7 cellular contexts compared by ENCODE assay signal in the genomic region with DNA sequence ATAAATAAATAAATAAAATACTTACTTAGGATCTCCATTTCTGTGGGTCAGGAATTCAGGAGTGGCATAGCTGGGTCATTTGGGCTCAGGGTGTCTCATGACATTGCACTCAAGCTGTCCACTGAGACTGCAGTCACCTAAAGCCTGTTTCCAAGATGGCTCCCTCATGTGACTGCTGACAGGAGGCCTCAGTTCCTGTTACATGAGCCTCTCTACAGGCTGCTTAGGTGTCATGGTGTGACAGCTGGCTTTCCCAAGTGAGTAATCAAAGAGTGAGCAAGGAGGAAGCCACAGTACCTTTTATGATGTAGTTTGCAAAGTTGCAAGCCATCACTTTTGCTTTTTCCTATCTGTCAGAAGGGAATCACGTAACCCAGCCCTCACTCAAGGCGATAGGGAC. TPM values are rescaled to one million over a fixed set of nuclear protein-coding genes. Genes with fewer than 3 reads are reported as not detected.
A peak's percentile ranks its signal among the peaks of the same experiment; 100 is the strongest.
DNase-seq lines count a peak whose midpoint lies in the region; ATAC-seq and TF ChIP-seq lines count a peak whose summit lies in the region.
"Not testable (repeated sequence)": the region's sequence is repeated elsewhere in the genome, so short reads cannot be mapped to it uniquely, and the experiment has no call there.

No MANE protein-coding gene starts in this region.

- not testable (repeated sequence) for TF ChIP-seq POLR2A in gastrocnemius medialis (IDR thresholded peaks at IDR 0.05)

- not testable (repeated sequence) for DNase-seq in CD4-positive, alpha-beta T cell; activated CD8-positive, alpha-beta T cell treated with anti-CD3 and anti-CD28 coated beads for 36 hours; activated naive CD4-positive, alpha-beta T cell treated with anti-CD3 and anti-CD28 coated beads, Interleukin-2, amount 50 U/mL, for 72 hours (ENCODE audit: low spot score in 2 of 2); epithelial cell of prostate (ENCODE audit: low read depth, low spot score); mucosa of descending colon; gastrocnemius medialis

- not testable (repeated sequence) for H3K27ac ChIP-seq in CD4-positive, alpha-beta T cell (ENCODE audit: low read depth, low read length); gastrocnemius medialis
- H3K27ac ChIP-seq in VCaP (peak overlapping the region; percentile 98; the same call in 1 of the 2 replicates), epithelial cell of prostate (peak overlapping the region; percentile 40)

- H3K27ac Mint-ChIP-seq in CD4-positive, alpha-beta T cell; activated CD8-positive, alpha-beta T cell treated with anti-CD3 and anti-CD28 coated beads for 36 hours; activated naive CD4-positive, alpha-beta T cell treated with anti-CD3 and anti-CD28 coated beads, Interleukin-2, amount 50 U/mL, for 72 hours: not testable (repeated sequence)

- H3K9me3 Mint-ChIP-seq in CD4-positive, alpha-beta T cell; activated CD8-positive, alpha-beta T cell treated with anti-CD3 and anti-CD28 coated beads for 36 hours; activated naive CD4-positive, alpha-beta T cell treated with anti-CD3 and anti-CD28 coated beads, Interleukin-2, amount 50 U/mL, for 72 hours: not testable (repeated sequence)

- ATAC-seq in CD4-positive, alpha-beta T cell (ENCODE audit: poor library complexity), result peak; percentile 39
- ATAC-seq in activated CD8-positive, alpha-beta T cell treated with anti-CD3 and anti-CD28 coated beads for 36 hours, result peak; percentile 91
- ATAC-seq in activated naive CD4-positive, alpha-beta T cell treated with anti-CD3 and anti-CD28 coated beads, Interleukin-2, amount 50 U/mL, for 72 hours, result peak; percentile 91 to 99
- ATAC-seq in mucosa of descending colon, result peak; percentile 45
- ATAC-seq in gastrocnemius medialis, result peak; percentile 19 to 44

- H3K27me3 Mint-ChIP-seq in CD4-positive, alpha-beta T cell; activated CD8-positive, alpha-beta T cell treated with anti-CD3 and anti-CD28 coated beads for 36 hours: not testable (repeated sequence)

- not testable (repeated sequence) for H3K36me3 Mint-ChIP-seq in CD4-positive, alpha-beta T cell (ENCODE audit: low read depth); activated CD8-positive, alpha-beta T cell treated with anti-CD3 and anti-CD28 coated beads for 36 hours (ENCODE audit: low read depth); activated naive CD4-positive, alpha-beta T cell treated with anti-CD3 and anti-CD28 coated beads, Interleukin-2, amount 50 U/mL, for 72 hours

- CTCF ChIA-PET in CD4-positive, alpha-beta T cell (lab: Charles Lee); activated CD8-positive, alpha-beta T cell treated with anti-CD3 and anti-CD28 coated beads for 36 hours (lab: Charles Lee): not testable (repeated sequence)

- in situ Hi-C loops in gastrocnemius medialis (cut with MboI; ENCODE audit: low sequenced_read_pairs in 4 of 4), result not testable (repeated sequence)

- not testable (repeated sequence) for H3K36me3 ChIP-seq in mucosa of descending colon (ENCODE audit: low read depth); gastrocnemius medialis

- not testable (repeated sequence) for H3K4me3 ChIP-seq in mucosa of descending colon, gastrocnemius medialis

- H3K9me3 ChIP-seq in CD4-positive, alpha-beta T cell (ENCODE audit: control insufficient read depth, low read length); mucosa of descending colon; gastrocnemius medialis: not testable (repeated sequence)

- not testable (repeated sequence) for TF ChIP-seq CTCF in CD4-positive, alpha-beta T cell (IDR thresholded peaks at IDR 0.05); VCaP (conservative IDR thresholded peaks at IDR 0.05); activated CD8-positive, alpha-beta T cell treated with anti-CD3 and anti-CD28 coated beads for 36 hours (IDR thresholded peaks at IDR 0.05); mucosa of descending colon (IDR thresholded peaks at IDR 0.05); gastrocnemius medialis (IDR thresholded peaks at IDR 0.05 in 4 of 5, conservative IDR thresholded peaks at IDR 0.05 in 1 of 5)

- H3K4me3 Mint-ChIP-seq in CD4-positive, alpha-beta T cell; activated CD8-positive, alpha-beta T cell treated with anti-CD3 and anti-CD28 coated beads for 36 hours: not testable (repeated sequence)

- H3K4me1 ChIP-seq in mucosa of descending colon (ENCODE audit: low read depth), result peaks cover 20% of the 10 kb centered on the region
- not testable (repeated sequence) for H3K4me1 ChIP-seq in gastrocnemius medialis

- intact Hi-C loops in CD4-positive, alpha-beta T cell (cut with DNase I, micrococcal nuclease), result loop anchor here in 1 of 2 experiments (10.0 kb wide), 1 partner anchor 429 kb away; no protein-coding TSS in a partner anchor
- intact Hi-C loops in activated CD8-positive, alpha-beta T cell treated with anti-CD3 and anti-CD28 coated beads for 36 hours (cut with micrococcal nuclease); mucosa of descending colon (cut with DNase I, micrococcal nuclease); gastrocnemius medialis (cut with DNase I; ENCODE audit: low total_unique reads): not testable (repeated sequence)

- not testable (repeated sequence) for H3K4me1 Mint-ChIP-seq in CD4-positive, alpha-beta T cell (ENCODE audit: low read depth); activated CD8-positive, alpha-beta T cell treated with anti-CD3 and anti-CD28 coated beads for 36 hours (ENCODE audit: low read depth)

- not testable (repeated sequence) for H3K27me3 ChIP-seq in CD4-positive, alpha-beta T cell (ENCODE audit: control insufficient read depth, insufficient read depth, low read length); gastrocnemius medialis

- POLR2A ChIA-PET in CD4-positive, alpha-beta T cell (lab: Charles Lee); activated CD8-positive, alpha-beta T cell treated with anti-CD3 and anti-CD28 coated beads for 36 hours (lab: Charles Lee): not testable (repeated sequence)

RNA-seq across cellular contexts. Expression of a gene that starts 55.9 kb away (rescaled TPM):
- total RNA-seq in CD4-positive, alpha-beta T cell, result 10 to 100 TPM; 66.4 to 68.3 TPM
- 100 to 1,000 TPM; 278 to 292 TPM for total RNA-seq in activated CD8-positive, alpha-beta T cell treated with anti-CD3 and anti-CD28 coated beads for 36 hours
- total RNA-seq in activated naive CD4-positive, alpha-beta T cell treated with anti-CD3 and anti-CD28 coated beads, Interleukin-2, amount 50 U/mL, for 72 hours, result 100 to 1,000 TPM; 212 to 262 TPM
- total RNA-seq in mucosa of descending colon (100 to 1,000 TPM; 170 to 280 (median 246) TPM), gastrocnemius medialis (100 to 1,000 TPM; 236 to 344 (median 284) TPM)

RNA-seq across cellular contexts. Expression of a gene that starts 56.0 kb away (rescaled TPM):
- total RNA-seq in CD4-positive, alpha-beta T cell, result 1 to 10 TPM; 8.4 to 8.5 TPM
- total RNA-seq in activated CD8-positive, alpha-beta T cell treated with anti-CD3 and anti-CD28 coated beads for 36 hours, result 10 to 100 TPM; 25.9 to 26.9 TPM
- total RNA-seq in activated naive CD4-positive, alpha-beta T cell treated with anti-CD3 and anti-CD28 coated beads, Interleukin-2, amount 50 U/mL, for 72 hours, result 10 to 100 TPM; 25.4 to 39.1 TPM
- total RNA-seq in mucosa of descending colon (10 to 100 TPM; 31.1 to 36.0 (median 33.7) TPM), gastrocnemius medialis (10 to 100 TPM; 10.0 to 31.5 (median 17.3) TPM)

Comparison
In these comparisons a context has a peak if more than half of its experiments do, and no peak if none do; other contexts are left out.
1. ATAC-seq: peak in every context shown above with its lines; median percentile 95 in activated naive CD4-positive, alpha-beta T cell treated with anti-CD3 and anti-CD28 coated beads, Interleukin-2, amount 50 U/mL, for 72 hours; 91 in activated CD8-positive, alpha-beta T cell treated with anti-CD3 and anti-CD28 coated beads for 36 hours; 45 in mucosa of descending colon; 39 in CD4-positive, alpha-beta T cell; 32 in gastrocnemius medialis.